In genomic region chr3:177427540-177427939, GRCh38 we compare ENCODE assay signal across 8 cellular contexts.
A peak's percentile ranks its signal among the peaks of the same experiment; 100 is the strongest.
DNase-seq lines count a peak whose midpoint lies in the region; ATAC-seq, FAIRE-seq and TF ChIP-seq lines count a peak whose summit lies in the region.

No MANE protein-coding gene starts in this region.

- TF ChIP-seq CTCF in DOHH2 (IDR thresholded peaks at IDR 0.05; ENCODE audit: low read depth, low read length, poor library complexity, severe bottlenecking): no peak
- no peak for TF ChIP-seq CTCF in fibroblast of the aortic adventitia (IDR thresholded peaks at IDR 0.05; ENCODE audit: insufficient read depth, low read length)

- FAIRE-seq in H54 (lab: Jason Lieb, UNC): peak; percentile 43

- H3K79me2 ChIP-seq in DOHH2 (ENCODE audit: control insufficient read depth, low read length): no peaks in the 10 kb centered on the region

- ATAC-seq in GM19328 (IDR thresholded peaks at IDR 0.05; ENCODE audit: unreplicated experiment): no peak

- no peaks in the 10 kb centered on the region for H3K27me3 ChIP-seq in DOHH2 (ENCODE audit: control insufficient read depth, low read length)

- no peaks in the 10 kb centered on the region for H3F3A ChIP-seq in DOHH2 (ENCODE audit: control insufficient read depth, insufficient read depth)

- H3K4me2 ChIP-seq in DOHH2 (ENCODE audit: low read length): peak overlapping the region; percentile 45

- H3K4me1 ChIP-seq in DOHH2 (ENCODE audit: control insufficient read depth, low read length): peaks cover 13% of the 10 kb centered on the region

- TF ChIP-seq POLR2A in H54 (IDR thresholded peaks at IDR 0.05; ENCODE audit: low read depth, low read length): no peak

- no peaks in the 10 kb centered on the region for H4K20me1 ChIP-seq in DOHH2 (ENCODE audit: control insufficient read depth, insufficient read depth, low read depth, low read length)

- H3K36me3 ChIP-seq in DOHH2 (ENCODE audit: control insufficient read depth, low read length): no peaks in the 10 kb centered on the region

- no peaks in the 10 kb centered on the region for H3K9me2 ChIP-seq in DOHH2 (replicated peaks; ENCODE audit: control insufficient read depth, low read length)

- H3K4me3 ChIP-seq in DOHH2 (ENCODE audit: low read length) (no peak overlapping the region), fibroblast of the aortic adventitia (ENCODE audit: low read depth, low read length) (no peak overlapping the region)

- no peak overlapping the region for H3K27ac ChIP-seq in DOHH2 (ENCODE audit: low read depth, low read length)

- H3K9me3 ChIP-seq in DOHH2 (ENCODE audit: control insufficient read depth, insufficient read depth, low read length): no peaks in the 10 kb centered on the region

- peak; percentile 15 for DNase-seq in H54 (ENCODE audit: insufficient read length, low spot score)
- peak; percentile 28 for DNase-seq in OCI-M1 (lab: John Stamatoyannopoulos, UW)
- DNase-seq in fibroblast of the aortic adventitia (ENCODE audit: low read depth): peak; percentile 51
- no peak for DNase-seq in NCI-H345 treated with DMSO at 0.1 percent for 48 hours (lab: John Stamatoyannopoulos, UW; ENCODE audit: unreplicated experiment)
- DNase-seq in NCI-H2107 treated with DMSO at 0.1 percent for 48 hours (lab: John Stamatoyannopoulos, UW; ENCODE audit: unreplicated experiment): no peak
- DNase-seq in SHP77 (lab: John Stamatoyannopoulos, UW): no peak

Comparison
In these comparisons a context has a peak if more than half of its experiments do, and no peak if none do; other contexts are left out.
1. DNase-seq: peak in H54 (single experiment), OCI-M1 (single experiment) and fibroblast of the aortic adventitia (single experiment); none in NCI-H345 treated with DMSO at 0.1 percent for 48 hours (single experiment), NCI-H2107 treated with DMSO at 0.1 percent for 48 hours (single experiment) and SHP77 (0 of 2).